In the genomic region with DNA sequence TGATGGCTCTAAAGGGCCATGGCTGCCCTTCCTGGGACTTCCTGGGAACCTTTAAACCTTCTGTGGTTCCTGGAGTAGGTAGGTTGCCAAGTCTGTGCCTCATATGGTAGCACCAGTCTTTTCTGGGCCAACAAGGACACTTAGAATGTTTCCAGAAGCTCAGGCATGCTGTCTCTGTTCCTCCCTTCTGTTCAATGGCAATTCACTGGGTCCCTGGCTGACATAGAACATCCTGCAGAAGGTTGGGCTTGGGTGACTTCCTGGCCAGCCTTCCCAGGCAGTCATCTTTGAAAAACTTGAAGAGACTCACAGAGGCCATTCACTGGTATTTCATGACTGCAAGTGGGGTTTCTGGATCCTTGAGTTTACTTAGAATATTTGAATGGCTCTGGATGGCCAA, we compare ENCODE assay signal across 13 cellular contexts. TPM values are rescaled to one million over a fixed set of nuclear protein-coding genes. Genes with fewer than 3 reads are reported as not detected.
DNase-seq lines count a peak whose midpoint lies in the region; ATAC-seq and TF ChIP-seq lines count a peak whose summit lies in the region.
"Not testable (repeated sequence)": the region's sequence is repeated elsewhere in the genome, so short reads cannot be mapped to it uniquely, and the experiment has no call there.
"Had no signal": no experiment of that assay in that cellular context is flagged by ENCODE, and none has a peak within 500 bp of the region (broad histone marks: within the 10 kb centered on the region; RNA-seq: fewer than 3 reads in every experiment).

No MANE protein-coding gene starts in this region.

- intact Hi-C loops in MCF 10A (cut with micrococcal nuclease), result not testable (repeated sequence)

- not testable (repeated sequence) for H4K20me1 ChIP-seq in BLaER1 treated with 17β-estradiol and CSF1 and Interleukin-3, amounts not matched to agents 10 nM and 100 nM; GM23248 (ENCODE audit: insufficient read depth)

- not testable (repeated sequence) for H3K27me3 Mint-ChIP-seq in activated T-cell treated with anti-CD3 and anti-CD28 coated beads, Interleukin-2, amount 50 U/mL, for 72 hours (ENCODE audit: low read depth); MCF 10A (ENCODE audit: insufficient read depth, unreplicated experiment); glutamatergic neuron (ENCODE audit: unreplicated experiment); nephron progenitor cell (ENCODE audit: low read depth, poor library complexity); stimulated activated naive CD8-positive, alpha-beta T cell treated with anti-CD3 and anti-CD28 coated beads, Interleukin-15, Interleukin-2, amounts not matched to agents 100 ng/mL and 50 ng/mL, for 24 hours

- H3K36me3 ChIP-seq in BLaER1 treated with 17β-estradiol and CSF1 and Interleukin-3, amounts not matched to agents 10 nM and 100 nM; GM23248 (ENCODE audit: low read depth): not testable (repeated sequence)

- H3K9me3 Mint-ChIP-seq in activated T-cell treated with anti-CD3 and anti-CD28 coated beads, Interleukin-2, amount 50 U/mL, for 72 hours; MCF 10A (ENCODE audit: unreplicated experiment); glutamatergic neuron (ENCODE audit: unreplicated experiment); stimulated activated naive CD8-positive, alpha-beta T cell treated with anti-CD3 and anti-CD28 coated beads, Interleukin-15, Interleukin-2, amounts not matched to agents 100 ng/mL and 50 ng/mL, for 24 hours: not testable (repeated sequence)
- H3K9me3 Mint-ChIP-seq in nephron progenitor cell, result peaks cover 20% of the 10 kb centered on the region

- DNase-seq in GM23248, result peak; percentile 15
- not testable (repeated sequence) for DNase-seq in activated T-cell treated with anti-CD3 and anti-CD28 coated beads, Interleukin-2, amount 50 U/mL, for 72 hours; MCF 10A (ENCODE audit: unreplicated experiment); glutamatergic neuron; nephron progenitor cell

- not testable (repeated sequence) for ATAC-seq in activated T-cell treated with anti-CD3 and anti-CD28 coated beads, Interleukin-2, amount 50 U/mL, for 72 hours (replicated peaks in 1 of 2)

- not testable (repeated sequence) for BruUV-seq in MCF 10A (replicated peaks; lab: Mats Ljungman, UMichigan)

- in situ Hi-C loops in GM23248 (cut with MboI), result not testable (repeated sequence)

- not testable (repeated sequence) for H3K36me3 Mint-ChIP-seq in activated T-cell treated with anti-CD3 and anti-CD28 coated beads, Interleukin-2, amount 50 U/mL, for 72 hours (ENCODE audit: insufficient read depth in 2 of 2); MCF 10A (ENCODE audit: insufficient read depth, unreplicated experiment); glutamatergic neuron (ENCODE audit: unreplicated experiment); stimulated activated naive CD8-positive, alpha-beta T cell treated with anti-CD3 and anti-CD28 coated beads, Interleukin-15, Interleukin-2, amounts not matched to agents 100 ng/mL and 50 ng/mL, for 24 hours (ENCODE audit: low read depth)
- H3K36me3 Mint-ChIP-seq in nephron progenitor cell (ENCODE audit: low read depth), result peaks cover 11% of the 10 kb centered on the region

- H3K79me2 ChIP-seq in GM23248 (ENCODE audit: insufficient read depth), result not testable (repeated sequence)

- CTCF ChIA-PET in MCF 10A (lab: Yijun Ruan, JAX), result interaction anchor here (0.6 to 0.7 kb wide), 2 partner anchors 31 to 196 kb away, joined by 3 read pairs; no protein-coding TSS in a partner anchor

- peak overlapping the region; percentile 85 for H3K27ac Mint-ChIP-seq in activated T-cell treated with anti-CD3 and anti-CD28 coated beads, Interleukin-2, amount 50 U/mL, for 72 hours
- not testable (repeated sequence) for H3K27ac Mint-ChIP-seq in MCF 10A (ENCODE audit: low read depth, unreplicated experiment); glutamatergic neuron (ENCODE audit: unreplicated experiment); nephron progenitor cell; stimulated activated naive CD8-positive, alpha-beta T cell treated with anti-CD3 and anti-CD28 coated beads, Interleukin-15, Interleukin-2, amounts not matched to agents 100 ng/mL and 50 ng/mL, for 24 hours

- H3K9me2 ChIP-seq in GM23248 (ENCODE audit: insufficient read depth), result not testable (repeated sequence)

- H3K4me2 ChIP-seq in BLaER1 treated with 17β-estradiol and CSF1 and Interleukin-3, amounts not matched to agents 10 nM and 100 nM, result peak overlapping the region in 9 of 11 experiments; percentile 72 to 85 (median 78); a peak in 13 of 22 replicates
- peak overlapping the region; percentile 53 for H3K4me2 ChIP-seq in GM23248 (ENCODE audit: unreplicated experiment)

- TF ChIP-seq CTCF in WI38 (IDR thresholded peaks at IDR 0.05; ENCODE audit: low read depth, low read length); MCF 10A (IDR thresholded peaks at IDR 0.05; ENCODE audit: unreplicated experiment); glutamatergic neuron (IDR thresholded peaks at IDR 0.05; ENCODE audit: partially characterized antibody, unreplicated experiment); nephron progenitor cell (IDR thresholded peaks at IDR 0.05): not testable (repeated sequence)

- H3K27me3 ChIP-seq in BLaER1 treated with 17β-estradiol and CSF1 and Interleukin-3, amounts not matched to agents 10 nM and 100 nM; GM23248 (replicated peaks; ENCODE audit: insufficient read depth): not testable (repeated sequence)

- H3K4me1 ChIP-seq in BLaER1 treated with 17β-estradiol and CSF1 and Interleukin-3, amounts not matched to agents 10 nM and 100 nM, result peaks cover 0 to 11% (median 0%) of the 10 kb centered on the region in 10 experiments; a peak in 2 of 20 replicates
- H3K4me1 ChIP-seq in GM23248 (ENCODE audit: insufficient read depth), result not testable (repeated sequence)

- H3K9me3 ChIP-seq in BLaER1 treated with 17β-estradiol and CSF1 and Interleukin-3, amounts not matched to agents 10 nM and 100 nM (replicated peaks in 1 of 11); GM23248 (ENCODE audit: low read depth): not testable (repeated sequence)

- not testable (repeated sequence) for H3F3A ChIP-seq in GM23248 (ENCODE audit: insufficient read depth)

- POLR2A ChIA-PET in MCF 10A (lab: Yijun Ruan, JAX), result not testable (repeated sequence)

- not testable (repeated sequence) for H3K4me3 ChIP-seq in BLaER1 treated with 17β-estradiol and CSF1 and Interleukin-3, amounts not matched to agents 10 nM and 100 nM
- peak overlapping the region; percentile 72 for H3K4me3 ChIP-seq in GM23248
- H3K4me3 ChIP-seq in WI38 (ENCODE audit: low read depth, low read length), result peak overlapping the region; percentile 61

- H2AFZ ChIP-seq in GM23248, result peak overlapping the region; percentile 56

- H3K9ac ChIP-seq in BLaER1 treated with 17β-estradiol and CSF1 and Interleukin-3, amounts not matched to agents 10 nM and 100 nM, result not testable (repeated sequence)
- peak overlapping the region; percentile 80 for H3K9ac ChIP-seq in GM23248

- peak overlapping the region; percentile 83 to 88 for H3K4me3 Mint-ChIP-seq in activated T-cell treated with anti-CD3 and anti-CD28 coated beads, Interleukin-2, amount 50 U/mL, for 72 hours
- H3K4me3 Mint-ChIP-seq in MCF 10A (ENCODE audit: unreplicated experiment), result peak overlapping the region; percentile 67
- peak overlapping the region; percentile 80 for H3K4me3 Mint-ChIP-seq in glutamatergic neuron (ENCODE audit: unreplicated experiment)
- H3K4me3 Mint-ChIP-seq in nephron progenitor cell, result peak overlapping the region; percentile 84
- H3K4me3 Mint-ChIP-seq in stimulated activated naive CD8-positive, alpha-beta T cell treated with anti-CD3 and anti-CD28 coated beads, Interleukin-15, Interleukin-2, amounts not matched to agents 100 ng/mL and 50 ng/mL, for 24 hours, result peak overlapping the region; percentile 77

- H3K4me1 Mint-ChIP-seq in activated T-cell treated with anti-CD3 and anti-CD28 coated beads, Interleukin-2, amount 50 U/mL, for 72 hours (ENCODE audit: low read depth); MCF 10A (ENCODE audit: insufficient read depth, unreplicated experiment); glutamatergic neuron (ENCODE audit: low read depth, unreplicated experiment); stimulated activated naive CD8-positive, alpha-beta T cell treated with anti-CD3 and anti-CD28 coated beads, Interleukin-15, Interleukin-2, amounts not matched to agents 100 ng/mL and 50 ng/mL, for 24 hours (ENCODE audit: low read depth): not testable (repeated sequence)
- H3K4me1 Mint-ChIP-seq in nephron progenitor cell, result peaks cover 19% of the 10 kb centered on the region

- H3K27ac ChIP-seq in BLaER1 treated with 17β-estradiol and CSF1 and Interleukin-3, amounts not matched to agents 10 nM and 100 nM; GM23248: not testable (repeated sequence)

RNA-seq across cellular contexts. Expression of a gene that starts 24.5 kb away (rescaled TPM):
- not detected in 2 replicates for total RNA-seq in GM23248 (2014; rRNA removed; shearing (Covaris generic))
- not detected in 2 replicates for polyA plus RNA-seq in GM23248 (2016; fragmentation: Nextera tagmentation; extraction: Ambion mirVana)
- not detected for total RNA-seq in activated T-cell treated with anti-CD3 and anti-CD28 coated beads, Interleukin-2, amount 50 U/mL, for 72 hours
- total RNA-seq in MCF 10A (2022) (not detected in 2 replicates), glutamatergic neuron (ENCODE audit: unreplicated experiment) (not detected)
- total RNA-seq: activated naive CD4-positive, alpha-beta T cell treated with anti-CD3 and anti-CD28 coated beads, Interleukin-2, amount 50 U/mL, for 72 hours; esophagus muscularis mucosa; gastrocnemius medialis; left ventricle myocardium superior; OCI-LY7 had no signal

RNA-seq across cellular contexts. Expression of a gene that starts 46.1 kb away (rescaled TPM):
- not detected in 2 replicates for total RNA-seq in GM23248 (2014; rRNA removed; shearing (Covaris generic))
- polyA plus RNA-seq in GM23248 (2016; fragmentation: Nextera tagmentation; extraction: Ambion mirVana), result 0.24 TPM in 1 of 2 replicates, not detected in the other
- total RNA-seq in activated T-cell treated with anti-CD3 and anti-CD28 coated beads, Interleukin-2, amount 50 U/mL, for 72 hours, result 1 to 10 TPM in 1 of 2 donors, under 1 TPM in 1; 0.67 to 1.3 TPM
- total RNA-seq in MCF 10A (2022), result not detected in 2 replicates
- 0.54 TPM for total RNA-seq in glutamatergic neuron (ENCODE audit: unreplicated experiment)
- total RNA-seq: gastrocnemius medialis, left ventricle myocardium superior, OCI-LY7 had no signal

RNA-seq across cellular contexts. Expression of a gene that starts 57.9 kb away (rescaled TPM):
- total RNA-seq in GM23248 (2014; rRNA removed; shearing (Covaris generic)), result not detected in 2 replicates
- polyA plus RNA-seq in GM23248 (2016; fragmentation: Nextera tagmentation; extraction: Ambion mirVana), result 0.62 and 1.0 TPM in 2 replicates
- under 1 TPM in 1 of 2 donors, not detected in 1; 0.95 TPM for total RNA-seq in activated T-cell treated with anti-CD3 and anti-CD28 coated beads, Interleukin-2, amount 50 U/mL, for 72 hours
- 0.79 and 1.3 TPM in 2 replicates for total RNA-seq in MCF 10A (2022)
- 0.71 TPM for total RNA-seq in glutamatergic neuron (ENCODE audit: unreplicated experiment)
- total RNA-seq: gastrocnemius medialis, left ventricle myocardium superior had no signal
